24 cellular contexts compared by ENCODE assay signal in genomic region chr10:107075117-107075516, GRCh38.
A peak's percentile ranks its signal among the peaks of the same experiment; 100 is the strongest.
DNase-seq lines count a peak whose midpoint lies in the region; FAIRE-seq and TF ChIP-seq lines count a peak whose summit lies in the region.
"Had no signal": no experiment of that assay in that cellular context is flagged by ENCODE, and none has a peak within 500 bp of the region (broad histone marks: within the 10 kb centered on the region; RNA-seq: fewer than 3 reads in every experiment).

No MANE protein-coding gene starts in this region.

- no peak for TF ChIP-seq CTCF in chondrocyte (IDR thresholded peaks at IDR 0.05)
- TF ChIP-seq CTCF in kidney (IDR thresholded peaks at IDR 0.05; ENCODE audit: borderline replicate concordance, extremely low read depth, insufficient read depth), result no peak
- no peak for TF ChIP-seq CTCF in neural progenitor cell (IDR thresholded peaks at IDR 0.05)

- peak; percentile 17 for DNase-seq in NCI-H460 (ENCODE audit: extremely low read depth, low read depth)
- DNase-seq in OCI-M1 (lab: John Stamatoyannopoulos, UW), result peak; percentile 72
- peak; percentile 17 for DNase-seq in adipocyte (ENCODE audit: low read depth)
- DNase-seq in chondrocyte (ENCODE audit: low spot score), result no peak
- no peak for DNase-seq in foreskin melanocyte
- DNase-seq in putamen (ENCODE audit: low spot score), result no peak
- no peak for DNase-seq in kidney
- no peak for DNase-seq in neural progenitor cell (ENCODE audit: low spot score)
- DNase-seq: AML-193; Caco-2; Calu3; CD4-positive, alpha-beta T cell; CD8-positive, alpha-beta T cell; DMS79 treated with DMSO at 0.1 percent for 48 hours; GF-D8 had no signal

- H3K9me3 Mint-ChIP-seq in chondrocyte (ENCODE audit: low read depth) (peaks cover 11% of the 10 kb centered on the region), neural progenitor cell (no peaks in the 10 kb centered on the region)

- H3K4me1 Mint-ChIP-seq in chondrocyte (ENCODE audit: low read depth) (no peaks in the 10 kb centered on the region), neural progenitor cell (peaks cover 15% of the 10 kb centered on the region)
- H3K4me1 Mint-ChIP-seq: B cell had no signal

- no peak for FAIRE-seq in kidney (lab: Jason Lieb, UNC)
- FAIRE-seq: A549, D721Med, G401.6, GM12891, GM19239 had no signal

- H3F3A ChIP-seq in neural progenitor cell (ENCODE audit: low read depth), result no peaks in the 10 kb centered on the region

- no peak overlapping the region for H3K27ac ChIP-seq in kidney (ENCODE audit: low read depth in 2 of 2, low read length in 2 of 2)
- H3K27ac ChIP-seq in neural progenitor cell, result no peak overlapping the region
- H3K27ac ChIP-seq: 22Rv1; A549; BLaER1 treated with 17β-estradiol and CSF1 and Interleukin-3, amounts not matched to agents 10 nM and 100 nM; C4-2B had no signal

- H3K4me3 ChIP-seq in adipocyte (ENCODE audit: low read length) (no peak overlapping the region), kidney (ENCODE audit: low read length in 2 of 2) (no peak overlapping the region), neural progenitor cell (no peak overlapping the region)
- H3K4me3 ChIP-seq: A549; BLaER1 treated with 17β-estradiol and CSF1 and Interleukin-3, amounts not matched to agents 10 nM and 100 nM had no signal

- H3K27me3 ChIP-seq in adipocyte (replicated peaks; ENCODE audit: control insufficient read depth, insufficient read depth, low read length) (no peaks in the 10 kb centered on the region), neural progenitor cell (no peaks in the 10 kb centered on the region)
- H3K27me3 ChIP-seq: BLaER1 treated with 17β-estradiol and CSF1 and Interleukin-3, amounts not matched to agents 10 nM and 100 nM had no signal

- H3K4me1 ChIP-seq in adipocyte (ENCODE audit: control insufficient read depth, insufficient read depth, low read length) (no peaks in the 10 kb centered on the region), kidney (ENCODE audit: control insufficient read depth in 1 of 2, insufficient read depth in 1 of 2, low read depth in 1 of 2, low read length in 2 of 2) (no peaks in the 10 kb centered on the region), neural progenitor cell (peaks cover 24% of the 10 kb centered on the region)
- H3K4me1 ChIP-seq: A549; BLaER1 treated with 17β-estradiol and CSF1 and Interleukin-3, amounts not matched to agents 10 nM and 100 nM; Caco-2 had no signal

- H3K9me3 ChIP-seq in adipocyte (ENCODE audit: control insufficient read depth, low read length) (peaks cover 4% of the 10 kb centered on the region), kidney (ENCODE audit: control insufficient read depth in 1 of 2, low read length in 2 of 2) (no peaks in the 10 kb centered on the region), neural progenitor cell (ENCODE audit: low read depth) (no peaks in the 10 kb centered on the region)
- H3K9me3 ChIP-seq: A549; BLaER1 treated with 17β-estradiol and CSF1 and Interleukin-3, amounts not matched to agents 10 nM and 100 nM; Caco-2 had no signal

- H3K4me2 ChIP-seq in neural progenitor cell, result no peak overlapping the region
- H3K4me2 ChIP-seq: A549; BLaER1 treated with 17β-estradiol and CSF1 and Interleukin-3, amounts not matched to agents 10 nM and 100 nM had no signal

- H3K9ac ChIP-seq in adipocyte (ENCODE audit: low read length), result no peak overlapping the region
- H3K9ac ChIP-seq in kidney (ENCODE audit: low read length in 2 of 2), result no peak overlapping the region
- no peak overlapping the region for H3K9ac ChIP-seq in neural progenitor cell
- H3K9ac ChIP-seq: BLaER1 treated with 17β-estradiol and CSF1 and Interleukin-3, amounts not matched to agents 10 nM and 100 nM had no signal

- H2AFZ ChIP-seq in neural progenitor cell (replicated peaks), result no peak overlapping the region

- H3K27ac Mint-ChIP-seq in chondrocyte (ENCODE audit: unreplicated experiment), result peak overlapping the region; percentile 39
- H3K27ac Mint-ChIP-seq in neural progenitor cell, result no peak overlapping the region
- H3K27ac Mint-ChIP-seq: B cell; CD4-positive, alpha-beta T cell; CD8-positive, alpha-beta T cell had no signal

- H3K36me3 ChIP-seq in adipocyte (ENCODE audit: control insufficient read depth, insufficient read depth, low read length, severe bottlenecking) (no peaks in the 10 kb centered on the region), kidney (ENCODE audit: control insufficient read depth in 1 of 2, insufficient read depth in 2 of 2, low read length in 2 of 2) (no peaks in the 10 kb centered on the region), neural progenitor cell (no peaks in the 10 kb centered on the region)
- H3K36me3 ChIP-seq: BLaER1 treated with 17β-estradiol and CSF1 and Interleukin-3, amounts not matched to agents 10 nM and 100 nM had no signal

- H3K27me3 Mint-ChIP-seq in chondrocyte (ENCODE audit: low read depth) (peaks cover 2% of the 10 kb centered on the region), neural progenitor cell (ENCODE audit: insufficient read depth, low read depth) (no peaks in the 10 kb centered on the region)
- H3K27me3 Mint-ChIP-seq: B cell; CD4-positive, alpha-beta T cell had no signal

- no peaks in the 10 kb centered on the region for H3K79me2 ChIP-seq in neural progenitor cell (ENCODE audit: low read depth)

- H3K4me3 Mint-ChIP-seq in chondrocyte (ENCODE audit: unreplicated experiment) (no peak overlapping the region), neural progenitor cell (no peak overlapping the region)
- H3K4me3 Mint-ChIP-seq: B cell; CD4-positive, alpha-beta T cell; CD8-positive, alpha-beta T cell had no signal

- intact Hi-C loops in kidney (cut with DNase I), result no loop called here

- H3K36me3 Mint-ChIP-seq in chondrocyte (ENCODE audit: low read depth) (no peaks in the 10 kb centered on the region), neural progenitor cell (no peaks in the 10 kb centered on the region)
- H3K36me3 Mint-ChIP-seq: CD8-positive, alpha-beta T cell had no signal

- H4K20me1 ChIP-seq in neural progenitor cell (ENCODE audit: low read depth), result no peaks in the 10 kb centered on the region
- H4K20me1 ChIP-seq: BLaER1 treated with 17β-estradiol and CSF1 and Interleukin-3, amounts not matched to agents 10 nM and 100 nM had no signal

Comparison
In these comparisons a context has a peak if more than half of its experiments do, and no peak if none do; other contexts are left out.
1. DNase-seq: peak in NCI-H460 (single experiment), OCI-M1 (single experiment) and adipocyte (single experiment); none in chondrocyte (single experiment), foreskin melanocyte (single experiment), putamen (single experiment), kidney (single experiment) and neural progenitor cell (single experiment).